ENCODE assay signal across 22 cellular contexts in genomic region chr11:134584001-134584561, GRCh38.
DNase-seq lines count a peak whose midpoint lies in the region; ATAC-seq, FAIRE-seq and TF ChIP-seq lines count a peak whose summit lies in the region.
"Had no signal": no experiment of that assay in that cellular context is flagged by ENCODE, and none has a peak within 500 bp of the region (broad histone marks: within the 10 kb centered on the region; RNA-seq: fewer than 3 reads in every experiment).

No MANE protein-coding gene starts in this region.

- DNase-seq in activated CD8-positive, alpha-beta memory T cell treated with anti-CD3 and anti-CD28 coated beads, Interleukin-2, amount 50 U/mL, for 48 hours = peak; percentile 45
- no peak for DNase-seq in activated CD8-positive, alpha-beta memory T cell treated with anti-CD3 and anti-CD28 coated beads for 24 hours
- DNase-seq in GM12878 (ENCODE audit: low read depth, low spot score) (no peak), left lobe of liver (ENCODE audit: low spot score) (peak; percentile 19), thyroid gland (peak; percentile 70 to 75), breast epithelium (ENCODE audit: low spot score in 2 of 2) (no peak), NCI-H226 (no peak)
- DNase-seq: activated CD4-positive, alpha-beta T cell treated with anti-CD3 and anti-CD28 coated beads for 4 hours; activated gamma-delta T cell treated with Interleukin-2 at 50 U/mL for 16 hours; amniotic stem cell; dermis blood vessel endothelial cell; DMS 273 treated with DMSO at 0.1 percent for 48 hours; glutamatergic neuron; left colon; NCI-H1930; NCI-H345; NCI-H774; PC-3; SHP77 treated with DMSO at 0.1 percent for 48 hours; stimulated activated CD4-positive, alpha-beta T cell treated with anti-CD3 and anti-CD28 coated beads, Interleukin-1b, Interleukin-23, amount 100 ng/mL, for 48 hours had no signal

- TF ChIP-seq RAD21 in GM12878 (IDR thresholded peaks at IDR 0.05; ENCODE audit: insufficient read depth, low read depth, low read length) = no peak

- ATAC-seq in GM12878 = peak; percentile 14; the same call in 2 of the 3 replicates
- no peak for ATAC-seq in left lobe of liver
- ATAC-seq in GM21528 (IDR thresholded peaks at IDR 0.05; ENCODE audit: low FRiP score, unreplicated experiment) = no peak
- ATAC-seq: PC-3 had no signal

- intact Hi-C loops in GM12878 (cut with micrococcal nuclease; ENCODE audit: unreplicated experiment) (no loop called here), thyroid gland (cut with DNase I) (no loop called here), breast epithelium (cut with DNase I; ENCODE audit: low total_unique reads) (no loop called here)

- H3K27me3 ChIP-seq in GM12878 (replicated peaks in 1 of 2; ENCODE audit: control insufficient read depth in 2 of 2, insufficient read depth in 2 of 2, low read length in 1 of 2) (no peaks in the 10 kb centered on the region), thyroid gland (no peaks in the 10 kb centered on the region), breast epithelium (peaks cover 0 to 4% of the 10 kb centered on the region in 2 donors)

- H2AFZ ChIP-seq in GM12878 (ENCODE audit: control insufficient read depth, low read depth, low read length) = no peak overlapping the region

- peaks cover 11% of the 10 kb centered on the region for H3K4me1 ChIP-seq in GM12878 (ENCODE audit: control insufficient read depth, insufficient read depth, low read length)
- peaks cover 25 to 43% of the 10 kb centered on the region in 2 donors for H3K4me1 ChIP-seq in thyroid gland
- H3K4me1 ChIP-seq in breast epithelium = no peaks in the 10 kb centered on the region

- TF ChIP-seq CTCF in GM12878 (IDR thresholded peaks at IDR 0.05 in 2 of 3, conservative IDR thresholded peaks at IDR 0.05 in 1 of 3; ENCODE audit: control insufficient read depth in 2 of 3, extremely low read depth in 1 of 3, insufficient read depth in 1 of 3, low read depth in 3 of 3, low read length in 3 of 3) (no peak), thyroid gland (IDR thresholded peaks at IDR 0.05) (no peak), breast epithelium (IDR thresholded peaks at IDR 0.05) (no peak)

- no peaks in the 10 kb centered on the region for H3K9me3 ChIP-seq in GM12878 (replicated peaks; ENCODE audit: control insufficient read depth, insufficient read depth, low read length)
- no peaks in the 10 kb centered on the region for H3K9me3 ChIP-seq in thyroid gland
- H3K9me3 ChIP-seq in breast epithelium = no peaks in the 10 kb centered on the region
- H3K9me3 ChIP-seq: suprapubic skin had no signal

- POLR2A ChIA-PET in GM12878 (lab: Charles Lee) = no interaction called here

- 53% methylated on average over 15 of the region's 15 CpGs for WGBS in GM12878 (ENCODE audit: insufficient coverage, insufficient replicate concordance, low lambda C conversion rate, missing lambda C conversion rate)
- WGBS in thyroid gland, 2 donors = 50 to 57% methylated on average over 14 to 15 of the region's 15 CpGs

- no peaks in the 10 kb centered on the region for H3K79me2 ChIP-seq in GM12878 (ENCODE audit: control insufficient read depth, insufficient read depth, low read length)

- H3K27ac ChIP-seq in GM12878 (ENCODE audit: control insufficient read depth, insufficient read depth) = no peak overlapping the region
- peak overlapping the region; percentile 72 to 94 (median 83) for H3K27ac ChIP-seq in thyroid gland
- H3K27ac ChIP-seq in breast epithelium = peak overlapping the region in 1 of 2 donors; percentile 9
- H3K27ac ChIP-seq: suprapubic skin had no signal

- H3K4me3 ChIP-seq in GM12878 (no peak overlapping the region), thyroid gland (replicated peaks in 1 of 3) (no peak overlapping the region), breast epithelium (no peak overlapping the region)
- H3K4me3 ChIP-seq: suprapubic skin had no signal

- H3K36me3 ChIP-seq in GM12878 (ENCODE audit: control insufficient read depth in 2 of 2, insufficient read depth in 2 of 2, low read length in 1 of 2) (no peaks in the 10 kb centered on the region), thyroid gland (no peaks in the 10 kb centered on the region), breast epithelium (no peaks in the 10 kb centered on the region)
- H3K36me3 ChIP-seq: suprapubic skin had no signal

- SMC1A ChIA-PET in GM12878 (lab: Charles Lee; ENCODE audit: uncharacterized antibody, unreplicated experiment) = no interaction called here

- no peaks in the 10 kb centered on the region for H4K20me1 ChIP-seq in GM12878 (ENCODE audit: control insufficient read depth, insufficient read depth)

- TF ChIP-seq EP300 in GM12878 (IDR thresholded peaks at IDR 0.05; ENCODE audit: borderline replicate concordance in 1 of 2, control insufficient read depth in 1 of 2, low read depth in 2 of 2, low read length in 2 of 2) = no peak

- CTCF ChIA-PET in GM12878 (lab: Yijun Ruan, JAX) = no interaction called here

- no peak for TF ChIP-seq POLR2A in GM12878 (IDR thresholded peaks at IDR 0.05; ENCODE audit: low read depth, low read length)
- no peak for TF ChIP-seq POLR2A in thyroid gland (IDR thresholded peaks at IDR 0.05)
- TF ChIP-seq POLR2A in breast epithelium (IDR thresholded peaks at IDR 0.05) = no peak

- FAIRE-seq in GM12878 (lab: Jason Lieb, UNC) = no peak

- no peak overlapping the region for H3K9ac ChIP-seq in GM12878 (ENCODE audit: control insufficient read depth, insufficient read depth, low read length)

- H3K4me2 ChIP-seq in GM12878 (ENCODE audit: control insufficient read depth, insufficient read depth) = peak overlapping the region; percentile 25; the same call in 1 of the 2 replicates

- RAD21 ChIA-PET in GM12878 (lab: Charles Lee; ENCODE audit: unreplicated experiment) = no interaction called here

- no TSS peak for BruUV-seq in GM12878 (replicated peaks; lab: Mats Ljungman, UMichigan)

- in situ Hi-C loops in GM12878 (cut with MboI) = no loop called here

TF ChIP-seq in GM12878, 131 proteins besides CTCF, POLR2A, EP300 and RAD21 (continues in another document):
- TF ChIP-seq ZBTB40 (IDR thresholded peaks at IDR 0.05; ENCODE audit: borderline replicate concordance) (no peak), POLR2AphosphoS2 (IDR thresholded peaks at IDR 0.05; ENCODE audit: low read depth, low read length) (no peak), CREB1 (IDR thresholded peaks at IDR 0.05; ENCODE audit: low read depth) (0 out of 2 replicates have a peak, but pooled peaks have one; percentile 24), ZSCAN29 (IDR thresholded peaks at IDR 0.05) (no peak), BMI1 (IDR thresholded peaks at IDR 0.05; ENCODE audit: borderline replicate concordance) (no peak), PML (IDR thresholded peaks at IDR 0.05; ENCODE audit: low read length) (no peak), MXI1 (IDR thresholded peaks at IDR 0.05; ENCODE audit: low read depth, low read length) (no peak), HSF1 (IDR thresholded peaks at IDR 0.05; ENCODE audit: low read depth, low read length) (no peak)

Comparison
In these comparisons a context has a peak if more than half of its experiments do, and no peak if none do; other contexts are left out.
1. DNase-seq: peak in activated CD8-positive, alpha-beta memory T cell treated with anti-CD3 and anti-CD28 coated beads, Interleukin-2, amount 50 U/mL, for 48 hours (single experiment), left lobe of liver (single experiment) and thyroid gland (2 of 2); none in activated CD8-positive, alpha-beta memory T cell treated with anti-CD3 and anti-CD28 coated beads for 24 hours (single experiment), GM12878 (single experiment), breast epithelium (0 of 2) and NCI-H226 (single experiment).